1 cellular context compared by ENCODE assay signal in genomic region chr5:168987540-168988300, GRCh38.
A peak's percentile ranks its signal among the peaks of the same experiment; 100 is the strongest.
TF ChIP-seq lines count a peak whose summit lies in the region.

No MANE protein-coding gene starts in this region.

TF ChIP-seq in HEK293, 187 proteins besides CTCF, POLR2A, EP300 and RAD21 (continued from another document):
- TF ChIP-seq BCL6B (tag by site-specific recombination; IDR thresholded peaks at IDR 0.05) (no peak), ZNF280C (tag by site-specific recombination; IDR thresholded peaks at IDR 0.05) (no peak), ZBTB21 (tag by site-specific recombination; IDR thresholded peaks at IDR 0.05) (no peak), ZNF555 (tag by site-specific recombination; conservative IDR thresholded peaks at IDR 0.05) (no peak), SP2 (tag by site-specific recombination; IDR thresholded peaks at IDR 0.05) (no peak), REPIN1 (tag by site-specific recombination; IDR thresholded peaks at IDR 0.05; ENCODE audit: low read depth) (no peak), ZNF585B (tag by site-specific recombination; IDR thresholded peaks at IDR 0.05) (peak; percentile 54), BCL11B (tag by site-specific recombination; IDR thresholded peaks at IDR 0.05; ENCODE audit: low read depth) (no peak), ZNF146 (tag by site-specific recombination; IDR thresholded peaks at IDR 0.05) (no peak), ZBTB6 (tag by site-specific recombination; IDR thresholded peaks at IDR 0.05) (no peak), ZNF248 (tag by site-specific recombination; IDR thresholded peaks at IDR 0.05) (no peak), IKZF3 (tag by site-specific recombination; IDR thresholded peaks at IDR 0.05) (peak; percentile 70), PATZ1 (tag by site-specific recombination; IDR thresholded peaks at IDR 0.05) (no peak), ZNF121 (tag by site-specific recombination; IDR thresholded peaks at IDR 0.05) (no peak), ZNF416 (tag by site-specific recombination; IDR thresholded peaks at IDR 0.05) (no peak), EGR2 (tag by site-specific recombination; IDR thresholded peaks at IDR 0.05; ENCODE audit: low read depth) (no peak), ZNF426 (tag by site-specific recombination; IDR thresholded peaks at IDR 0.05) (no peak), ZNF133 (tag by site-specific recombination; IDR thresholded peaks at IDR 0.05) (no peak), MEIS1 (CRISPR knock-in tag; IDR thresholded peaks at IDR 0.05; ENCODE audit: borderline replicate concordance) (no peak), OSR2 (tag by site-specific recombination; IDR thresholded peaks at IDR 0.05) (no peak), ZNF433 (tag by site-specific recombination; IDR thresholded peaks at IDR 0.05; ENCODE audit: low read depth) (no peak), ZNF624 (tag by site-specific recombination; IDR thresholded peaks at IDR 0.05) (no peak), WT1 (tag by site-specific recombination; IDR thresholded peaks at IDR 0.05) (no peak), TRIM28 (IDR thresholded peaks at IDR 0.05; ENCODE audit: borderline replicate concordance, low read length) (no peak)
- TF ChIP-seq, protein P1, sequence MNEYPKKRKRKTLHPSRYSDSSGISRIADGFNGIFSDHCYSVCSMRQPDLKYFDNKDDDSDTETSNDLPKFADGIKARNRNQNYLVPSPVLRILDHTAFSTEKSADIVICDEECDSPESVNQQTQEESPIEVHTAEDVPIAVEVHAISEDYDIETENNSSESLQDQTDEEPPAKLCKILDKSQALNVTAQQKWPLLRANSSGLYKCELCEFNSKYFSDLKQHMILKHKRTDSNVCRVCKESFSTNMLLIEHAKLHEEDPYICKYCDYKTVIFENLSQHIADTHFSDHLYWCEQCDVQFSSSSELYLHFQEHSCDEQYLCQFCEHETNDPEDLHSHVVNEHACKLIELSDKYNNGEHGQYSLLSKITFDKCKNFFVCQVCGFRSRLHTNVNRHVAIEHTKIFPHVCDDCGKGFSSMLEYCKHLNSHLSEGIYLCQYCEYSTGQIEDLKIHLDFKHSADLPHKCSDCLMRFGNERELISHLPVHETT (tag by site-specific recombination; IDR thresholded peaks at IDR 0.05) = no peak
TF ChIP-seq in HEK293: peak in this region for 6.
